ENCODE assay signal across 3 cellular contexts in the genomic region with DNA sequence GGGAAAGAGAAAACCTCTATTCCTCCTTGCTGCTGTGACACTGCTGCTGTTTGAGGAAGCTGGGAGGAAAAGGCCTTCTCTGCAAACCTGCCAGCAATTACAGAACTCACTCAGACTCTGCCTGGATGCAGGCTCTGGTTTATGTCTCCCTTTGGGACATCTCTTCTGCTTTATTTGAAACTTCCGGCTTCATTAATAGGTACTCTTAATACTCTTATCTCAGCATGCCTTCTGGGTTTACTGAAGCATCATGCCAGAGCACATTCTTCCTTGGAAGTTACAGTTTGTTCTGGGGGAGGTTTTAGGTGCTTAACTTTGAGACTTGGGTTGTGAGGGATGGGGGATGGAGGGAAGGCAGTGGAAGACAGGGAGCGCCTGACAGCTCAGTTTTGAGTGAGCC.
TF ChIP-seq lines count a peak whose summit lies in the region.

No MANE protein-coding gene starts in this region.

TF ChIP-seq in liver, 16 proteins besides CTCF, POLR2A, EP300 and RAD21:
- TF ChIP-seq RXRA (IDR thresholded peaks at IDR 0.05) (peak in 1 of 2 donors; percentile 15), SP1 (IDR thresholded peaks at IDR 0.05) (peak; percentile 14), HNF4G (IDR thresholded peaks at IDR 0.05) (no peak), ZBTB33 (IDR thresholded peaks at IDR 0.05) (no peak), HNF4A (conservative IDR thresholded peaks at IDR 0.05) (no peak), TAF1 (conservative IDR thresholded peaks at IDR 0.05) (no peak), FOXA2 (IDR thresholded peaks at IDR 0.05) (no peak), FOXA1 (IDR thresholded peaks at IDR 0.05) (no peak), GABPA (IDR thresholded peaks at IDR 0.05 in 1 of 2, conservative IDR thresholded peaks at IDR 0.05 in 1 of 2) (no peak), JUND (IDR thresholded peaks at IDR 0.05) (no peak), EGR1 (IDR thresholded peaks at IDR 0.05; ENCODE audit: low read depth in 2 of 2) (no peak), NR2F2 (IDR thresholded peaks at IDR 0.05) (peak; percentile 43), YY1 (IDR thresholded peaks at IDR 0.05) (no peak)
- TF ChIP-seq, protein P1, sequence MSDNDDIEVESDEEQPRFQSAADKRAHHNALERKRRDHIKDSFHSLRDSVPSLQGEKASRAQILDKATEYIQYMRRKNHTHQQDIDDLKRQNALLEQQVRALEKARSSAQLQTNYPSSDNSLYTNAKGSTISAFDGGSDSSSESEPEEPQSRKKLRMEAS (IDR thresholded peaks at IDR 0.05): no peak
- TF ChIP-seq, protein P2, sequence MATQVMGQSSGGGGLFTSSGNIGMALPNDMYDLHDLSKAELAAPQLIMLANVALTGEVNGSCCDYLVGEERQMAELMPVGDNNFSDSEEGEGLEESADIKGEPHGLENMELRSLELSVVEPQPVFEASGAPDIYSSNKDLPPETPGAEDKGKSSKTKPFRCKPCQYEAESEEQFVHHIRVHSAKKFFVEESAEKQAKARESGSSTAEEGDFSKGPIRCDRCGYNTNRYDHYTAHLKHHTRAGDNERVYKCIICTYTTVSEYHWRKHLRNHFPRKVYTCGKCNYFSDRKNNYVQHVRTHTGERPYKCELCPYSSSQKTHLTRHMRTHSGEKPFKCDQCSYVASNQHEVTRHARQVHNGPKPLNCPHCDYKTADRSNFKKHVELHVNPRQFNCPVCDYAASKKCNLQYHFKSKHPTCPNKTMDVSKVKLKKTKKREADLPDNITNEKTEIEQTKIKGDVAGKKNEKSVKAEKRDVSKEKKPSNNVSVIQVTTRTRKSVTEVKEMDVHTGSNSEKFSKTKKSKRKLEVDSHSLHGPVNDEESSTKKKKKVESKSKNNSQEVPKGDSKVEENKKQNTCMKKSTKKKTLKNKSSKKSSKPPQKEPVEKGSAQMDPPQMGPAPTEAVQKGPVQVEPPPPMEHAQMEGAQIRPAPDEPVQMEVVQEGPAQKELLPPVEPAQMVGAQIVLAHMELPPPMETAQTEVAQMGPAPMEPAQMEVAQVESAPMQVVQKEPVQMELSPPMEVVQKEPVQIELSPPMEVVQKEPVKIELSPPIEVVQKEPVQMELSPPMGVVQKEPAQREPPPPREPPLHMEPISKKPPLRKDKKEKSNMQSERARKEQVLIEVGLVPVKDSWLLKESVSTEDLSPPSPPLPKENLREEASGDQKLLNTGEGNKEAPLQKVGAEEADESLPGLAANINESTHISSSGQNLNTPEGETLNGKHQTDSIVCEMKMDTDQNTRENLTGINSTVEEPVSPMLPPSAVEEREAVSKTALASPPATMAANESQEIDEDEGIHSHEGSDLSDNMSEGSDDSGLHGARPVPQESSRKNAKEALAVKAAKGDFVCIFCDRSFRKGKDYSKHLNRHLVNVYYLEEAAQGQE (IDR thresholded peaks at IDR 0.05): no peak
- TF ChIP-seq, protein P3, sequence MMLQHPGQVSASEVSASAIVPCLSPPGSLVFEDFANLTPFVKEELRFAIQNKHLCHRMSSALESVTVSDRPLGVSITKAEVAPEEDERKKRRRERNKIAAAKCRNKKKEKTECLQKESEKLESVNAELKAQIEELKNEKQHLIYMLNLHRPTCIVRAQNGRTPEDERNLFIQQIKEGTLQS (IDR thresholded peaks at IDR 0.05): no peak

TF ChIP-seq in HepG2, 621 proteins besides CTCF, POLR2A, EP300 and RAD21:
- no peak for TF ChIP-seq PAF1 (CRISPR knock-in tag; IDR thresholded peaks at IDR 0.05)
- no peak for TF ChIP-seq REXO4 (CRISPR knock-in tag; IDR thresholded peaks at IDR 0.05; ENCODE audit: borderline replicate concordance)
- TF ChIP-seq KLF12 (CRISPR knock-in tag; IDR thresholded peaks at IDR 0.05; ENCODE audit: borderline replicate concordance): no peak
- TF ChIP-seq, protein P4, sequence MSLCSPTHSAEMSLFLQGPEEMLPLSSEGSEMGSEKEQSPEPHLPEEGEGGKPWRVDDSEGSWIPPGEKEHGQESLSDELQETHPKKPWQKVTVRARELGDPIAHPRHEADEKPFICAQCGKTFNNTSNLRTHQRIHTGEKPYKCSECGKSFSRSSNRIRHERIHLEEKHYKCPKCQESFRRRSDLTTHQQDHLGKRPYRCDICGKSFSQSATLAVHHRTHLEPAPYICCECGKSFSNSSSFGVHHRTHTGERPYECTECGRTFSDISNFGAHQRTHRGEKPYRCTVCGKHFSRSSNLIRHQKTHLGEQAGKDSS (CRISPR knock-in tag; IDR thresholded peaks at IDR 0.05; ENCODE audit: borderline replicate concordance, low read depth): no peak
- no peak for TF ChIP-seq ZNF672 (CRISPR knock-in tag; IDR thresholded peaks at IDR 0.05)
- TF ChIP-seq, protein P5, sequence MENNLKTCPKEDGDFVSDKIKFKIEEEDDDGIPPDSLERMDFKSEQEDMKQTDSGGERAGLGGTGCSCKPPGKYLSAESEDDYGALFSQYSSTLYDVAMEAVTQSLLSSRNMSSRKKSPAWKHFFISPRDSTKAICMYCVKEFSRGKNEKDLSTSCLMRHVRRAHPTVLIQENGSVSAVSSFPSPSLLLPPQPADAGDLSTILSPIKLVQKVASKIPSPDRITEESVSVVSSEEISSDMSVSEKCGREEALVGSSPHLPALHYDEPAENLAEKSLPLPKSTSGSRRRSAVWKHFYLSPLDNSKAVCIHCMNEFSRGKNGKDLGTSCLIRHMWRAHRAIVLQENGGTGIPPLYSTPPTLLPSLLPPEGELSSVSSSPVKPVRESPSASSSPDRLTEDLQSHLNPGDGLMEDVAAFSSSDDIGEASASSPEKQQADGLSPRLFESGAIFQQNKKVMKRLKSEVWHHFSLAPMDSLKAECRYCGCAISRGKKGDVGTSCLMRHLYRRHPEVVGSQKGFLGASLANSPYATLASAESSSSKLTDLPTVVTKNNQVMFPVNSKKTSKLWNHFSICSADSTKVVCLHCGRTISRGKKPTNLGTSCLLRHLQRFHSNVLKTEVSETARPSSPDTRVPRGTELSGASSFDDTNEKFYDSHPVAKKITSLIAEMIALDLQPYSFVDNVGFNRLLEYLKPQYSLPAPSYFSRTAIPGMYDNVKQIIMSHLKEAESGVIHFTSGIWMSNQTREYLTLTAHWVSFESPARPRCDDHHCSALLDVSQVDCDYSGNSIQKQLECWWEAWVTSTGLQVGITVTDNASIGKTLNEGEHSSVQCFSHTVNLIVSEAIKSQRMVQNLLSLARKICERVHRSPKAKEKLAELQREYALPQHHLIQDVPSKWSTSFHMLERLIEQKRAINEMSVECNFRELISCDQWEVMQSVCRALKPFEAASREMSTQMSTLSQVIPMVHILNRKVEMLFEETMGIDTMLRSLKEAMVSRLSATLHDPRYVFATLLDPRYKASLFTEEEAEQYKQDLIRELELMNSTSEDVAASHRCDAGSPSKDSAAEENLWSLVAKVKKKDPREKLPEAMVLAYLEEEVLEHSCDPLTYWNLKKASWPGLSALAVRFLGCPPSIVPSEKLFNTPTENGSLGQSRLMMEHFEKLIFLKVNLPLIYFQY (CRISPR knock-in tag; IDR thresholded peaks at IDR 0.05; ENCODE audit: borderline replicate concordance): no peak
- TF ChIP-seq, protein P6, sequence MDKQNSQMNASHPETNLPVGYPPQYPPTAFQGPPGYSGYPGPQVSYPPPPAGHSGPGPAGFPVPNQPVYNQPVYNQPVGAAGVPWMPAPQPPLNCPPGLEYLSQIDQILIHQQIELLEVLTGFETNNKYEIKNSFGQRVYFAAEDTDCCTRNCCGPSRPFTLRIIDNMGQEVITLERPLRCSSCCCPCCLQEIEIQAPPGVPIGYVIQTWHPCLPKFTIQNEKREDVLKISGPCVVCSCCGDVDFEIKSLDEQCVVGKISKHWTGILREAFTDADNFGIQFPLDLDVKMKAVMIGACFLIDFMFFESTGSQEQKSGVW (CRISPR knock-in tag; IDR thresholded peaks at IDR 0.05; ENCODE audit: borderline replicate concordance): no peak

TF ChIP-seq in H1, 55 proteins besides CTCF, POLR2A, EP300 and RAD21:
- TF ChIP-seq KDM1A (IDR thresholded peaks at IDR 0.05; ENCODE audit: borderline replicate concordance, low read length): no peak
- TF ChIP-seq, protein P7, sequence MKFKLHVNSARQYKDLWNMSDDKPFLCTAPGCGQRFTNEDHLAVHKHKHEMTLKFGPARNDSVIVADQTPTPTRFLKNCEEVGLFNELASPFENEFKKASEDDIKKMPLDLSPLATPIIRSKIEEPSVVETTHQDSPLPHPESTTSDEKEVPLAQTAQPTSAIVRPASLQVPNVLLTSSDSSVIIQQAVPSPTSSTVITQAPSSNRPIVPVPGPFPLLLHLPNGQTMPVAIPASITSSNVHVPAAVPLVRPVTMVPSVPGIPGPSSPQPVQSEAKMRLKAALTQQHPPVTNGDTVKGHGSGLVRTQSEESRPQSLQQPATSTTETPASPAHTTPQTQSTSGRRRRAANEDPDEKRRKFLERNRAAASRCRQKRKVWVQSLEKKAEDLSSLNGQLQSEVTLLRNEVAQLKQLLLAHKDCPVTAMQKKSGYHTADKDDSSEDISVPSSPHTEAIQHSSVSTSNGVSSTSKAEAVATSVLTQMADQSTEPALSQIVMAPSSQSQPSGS (IDR thresholded peaks at IDR 0.05; ENCODE audit: low read length): no peak
- TF ChIP-seq GABPA (IDR thresholded peaks at IDR 0.05; ENCODE audit: borderline replicate concordance, insufficient read depth, low read length): no peak
- no peak for TF ChIP-seq JUN (IDR thresholded peaks at IDR 0.05; ENCODE audit: low read depth, low read length)
